Comparison of ENCODE assay signal across 20 cellular contexts in the genomic region with DNA sequence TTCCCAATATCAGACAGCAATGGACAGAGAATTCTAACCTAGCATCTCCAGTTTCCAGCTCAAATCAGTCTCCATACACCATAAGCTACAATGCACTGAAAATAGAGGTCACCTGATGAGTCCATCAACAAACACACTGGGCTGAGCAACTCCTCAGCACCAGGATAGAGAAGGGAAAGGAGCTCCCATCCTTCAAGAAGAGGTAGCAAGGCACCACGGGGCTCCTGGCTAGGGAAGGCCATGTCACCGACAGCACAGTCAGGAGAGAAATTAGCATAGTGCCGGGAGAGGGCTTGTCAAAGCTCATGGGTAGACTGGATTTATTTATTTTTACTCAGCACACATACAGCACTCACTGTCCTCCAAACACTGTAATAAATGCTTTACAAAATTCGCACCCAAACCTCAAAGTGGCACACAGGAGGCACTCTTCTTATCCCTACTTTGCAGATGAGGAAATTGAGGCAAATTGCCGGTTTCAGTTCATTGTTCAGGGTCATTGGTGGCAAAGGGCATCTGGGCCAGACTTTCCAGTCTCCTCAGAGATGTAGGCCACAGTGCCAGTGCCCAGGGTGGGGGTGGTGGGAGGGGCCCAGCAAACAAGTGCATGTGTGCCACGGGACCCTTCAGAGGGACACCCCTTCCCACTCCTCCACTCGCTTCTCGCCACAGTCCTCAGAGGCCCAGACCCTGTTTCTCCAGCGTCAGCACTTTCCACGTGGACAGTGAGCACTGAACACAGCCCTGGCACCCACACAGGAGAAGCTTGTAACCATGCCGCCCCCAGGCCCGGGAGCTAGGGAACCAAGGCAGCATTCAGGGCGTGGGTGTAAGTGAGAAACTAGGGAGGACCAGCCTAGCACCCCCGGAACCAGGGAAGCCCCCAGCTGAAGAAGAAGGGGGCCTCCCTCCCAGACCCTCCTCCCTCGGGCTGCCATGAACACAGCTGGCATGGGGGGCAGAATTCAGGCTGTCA.
"Had no signal": no experiment of that assay in that cellular context is flagged by ENCODE, and none has a peak within 500 bp of the region (broad histone marks: within the 10 kb centered on the region; RNA-seq: fewer than 3 reads in every experiment).

No MANE protein-coding gene starts in this region.

- H3K36me3 ChIP-seq: lower lobe of right lung, neutrophil, right atrium auricular region, sigmoid colon, stomach, thyroid gland had no signal

- FAIRE-seq: colon, frontal cortex had no signal

- DNase-seq: central memory CD4-positive, alpha-beta T cell; dermis blood vessel endothelial cell; left colon; left ventricle myocardium superior; lower lobe of right lung; natural killer cell; sigmoid colon; stimulated activated CD4-positive, alpha-beta T cell treated with anti-CD3 and anti-CD28 coated beads, Interleukin-2, amount 100 ng/mL, for 24 hours; stimulated activated CD4-positive, alpha-beta T cell treated with anti-CD3 and anti-CD28 coated beads, Interleukin-4, amount 100 ng/mL, for 24 hours; stimulated activated naive CD4-positive, alpha-beta T cell treated with Interleukin-2 at 50 U/mL for 16 hours; stomach; thyroid gland; trophoblast cell had no signal

- H3K9me3 Mint-ChIP-seq: natural killer cell; stimulated activated effector memory CD8-positive, alpha-beta T cell treated with anti-CD3 and anti-CD28 coated beads, Interleukin-12 subunit alpha, Interleukin-12 subunit beta, amount 100 ng/mL, for 72 hours had no signal

- H3K27ac Mint-ChIP-seq: natural killer cell; progenitor cell of endocrine pancreas; stimulated activated effector memory CD8-positive, alpha-beta T cell treated with anti-CD3 and anti-CD28 coated beads, Interleukin-12 subunit alpha, Interleukin-12 subunit beta, amount 100 ng/mL, for 72 hours had no signal

- H3K27me3 ChIP-seq: neutrophil, right atrium auricular region, sigmoid colon, thyroid gland had no signal

- H3K4me3 Mint-ChIP-seq: natural killer cell; stimulated activated effector memory CD8-positive, alpha-beta T cell treated with anti-CD3 and anti-CD28 coated beads, Interleukin-12 subunit alpha, Interleukin-12 subunit beta, amount 100 ng/mL, for 72 hours had no signal

- H3K9me3 ChIP-seq: lower lobe of right lung, neutrophil, right atrium auricular region, sigmoid colon, thyroid gland had no signal

- H3K27ac ChIP-seq: lower lobe of right lung, neutrophil, parathyroid adenoma, right atrium auricular region, sigmoid colon, stomach, thyroid gland had no signal

- H3K4me3 ChIP-seq: lower lobe of right lung, right atrium auricular region, sigmoid colon, stomach, thyroid gland had no signal

- ATAC-seq: left colon; left ventricle myocardium superior; lower lobe of right lung; natural killer cell; stimulated activated effector memory CD8-positive, alpha-beta T cell treated with anti-CD3 and anti-CD28 coated beads, Interleukin-12 subunit alpha, Interleukin-12 subunit beta, amount 100 ng/mL, for 72 hours had no signal

- H3K4me1 ChIP-seq: lower lobe of right lung, parathyroid adenoma, right atrium auricular region, sigmoid colon, stomach, thyroid gland had no signal

- H3K36me3 Mint-ChIP-seq: natural killer cell; stimulated activated effector memory CD8-positive, alpha-beta T cell treated with anti-CD3 and anti-CD28 coated beads, Interleukin-12 subunit alpha, Interleukin-12 subunit beta, amount 100 ng/mL, for 72 hours had no signal
